Comparison of ENCODE assay signal across 18 cellular contexts in genomic region chrX:26050099-26050498, GRCh38.
DNase-seq lines count a peak whose midpoint lies in the region; ATAC-seq and TF ChIP-seq lines count a peak whose summit lies in the region.
"Had no signal": no experiment of that assay in that cellular context is flagged by ENCODE, and none has a peak within 500 bp of the region (broad histone marks: within the 10 kb centered on the region; RNA-seq: fewer than 3 reads in every experiment).

No MANE protein-coding gene starts in this region.

- ATAC-seq in PC-3 (no peak), HG03432 (IDR thresholded peaks at IDR 0.05; ENCODE audit: unreplicated experiment) (no peak)
- ATAC-seq: HepG2 had no signal

- no peak overlapping the region for H3K4me2 ChIP-seq in PC-3 (ENCODE audit: low read length)
- peak overlapping the region; percentile 29 for H3K4me2 ChIP-seq in mammary epithelial cell (ENCODE audit: insufficient read depth, low read depth, low read length)
- H3K4me2 ChIP-seq in hepatocyte, result no peak overlapping the region

- DNase-seq in PC-3, result peak; percentile 3
- peak; percentile 72 for DNase-seq in mammary epithelial cell
- no peak for DNase-seq in epithelial cell of prostate (ENCODE audit: low read depth, low spot score)
- no peak for DNase-seq in hepatocyte (ENCODE audit: low spot score)
- no peak for DNase-seq in NCI-H187 treated with DMSO at 0.1 percent for 48 hours (lab: John Stamatoyannopoulos, UW)
- no peak for DNase-seq in NCI-H1417 (lab: John Stamatoyannopoulos, UW)
- DNase-seq: ACHN; Caco-2; CD4-positive, alpha-beta T cell; DMS153; DMS79; GDM1; GM23248 had no signal

- TF ChIP-seq CTCF in PC-3 (conservative IDR thresholded peaks at IDR 0.05; ENCODE audit: low read depth, low read length) (no peak), mammary epithelial cell (conservative IDR thresholded peaks at IDR 0.05 in 1 of 2, IDR thresholded peaks at IDR 0.05 in 1 of 2; ENCODE audit: extremely low read depth in 1 of 2, insufficient read depth in 1 of 2, low read depth in 1 of 2, low read length in 2 of 2) (no peak), hepatocyte (IDR thresholded peaks at IDR 0.05; ENCODE audit: poor library complexity) (no peak)

- no peak overlapping the region for H3K27ac ChIP-seq in PC-3 (ENCODE audit: low read length)
- H3K27ac ChIP-seq in mammary epithelial cell (ENCODE audit: insufficient read depth, low read depth, low read length), result peak overlapping the region; percentile 71
- H3K27ac ChIP-seq in epithelial cell of prostate, result peak overlapping the region; percentile 58
- H3K27ac ChIP-seq in hepatocyte, result no peak overlapping the region
- H3K27ac ChIP-seq: C4-2B, GM23248, HL-60 had no signal

- in situ Hi-C loops in mammary epithelial cell (cut with MboI; ENCODE audit: low sequenced_read_pairs in 2 of 2), result no loop called here

- H3K4me1 ChIP-seq in PC-3 (ENCODE audit: insufficient read depth, low read length), result no peaks in the 10 kb centered on the region
- peaks cover 17% of the 10 kb centered on the region for H3K4me1 ChIP-seq in mammary epithelial cell (ENCODE audit: insufficient read depth, low read length)
- no peaks in the 10 kb centered on the region for H3K4me1 ChIP-seq in hepatocyte (ENCODE audit: insufficient read depth)
- H3K4me1 ChIP-seq: Caco-2, HAP-1 had no signal

- H4K20me1 ChIP-seq in PC-3 (ENCODE audit: low read length) (no peaks in the 10 kb centered on the region), mammary epithelial cell (ENCODE audit: insufficient read depth, low read length) (no peaks in the 10 kb centered on the region), hepatocyte (ENCODE audit: insufficient read depth, poor library complexity, severe bottlenecking) (no peaks in the 10 kb centered on the region)

- no peak overlapping the region for H2AFZ ChIP-seq in PC-3 (ENCODE audit: low read length)
- H2AFZ ChIP-seq in mammary epithelial cell (ENCODE audit: low read depth, low read length), result peak overlapping the region; percentile 33
- H2AFZ ChIP-seq in hepatocyte, result no peak overlapping the region
- H2AFZ ChIP-seq: GM23248 had no signal

- H3K4me3 ChIP-seq in PC-3 (ENCODE audit: low read length) (no peak overlapping the region), mammary epithelial cell (replicated peaks in 1 of 3; ENCODE audit: insufficient read depth in 1 of 3, low read depth in 2 of 3, low read length in 3 of 3) (no peak overlapping the region), hepatocyte (no peak overlapping the region)
- H3K4me3 ChIP-seq: GM23248, HAP-1 had no signal

- intact Hi-C loops in PC-3 (cut with micrococcal nuclease), result no loop called here
- intact Hi-C loops in mammary epithelial cell (cut with micrococcal nuclease), result no loop called here

- POLR2A ChIA-PET in PC-3 (lab: Charles Lee; ENCODE audit: unreplicated experiment), result no interaction called here

- dilution Hi-C loops in mammary epithelial cell (cut with HindIII; ENCODE audit: low sequenced_read_pairs), result no loop called here

- CTCF ChIA-PET in PC-3 (lab: Charles Lee), result no interaction called here
- CTCF ChIA-PET in mammary epithelial cell (lab: Charles Lee; ENCODE audit: low non-redundant PET), result no interaction called here

- H3K27me3 ChIP-seq in PC-3 (ENCODE audit: low read length) (no peaks in the 10 kb centered on the region), mammary epithelial cell (ENCODE audit: insufficient read depth, low read length) (no peaks in the 10 kb centered on the region), hepatocyte (no peaks in the 10 kb centered on the region)

- H3K79me2 ChIP-seq in PC-3 (ENCODE audit: low read length), result no peaks in the 10 kb centered on the region
- no peaks in the 10 kb centered on the region for H3K79me2 ChIP-seq in mammary epithelial cell (ENCODE audit: insufficient read depth, low read length)
- no peaks in the 10 kb centered on the region for H3K79me2 ChIP-seq in hepatocyte

- no peaks in the 10 kb centered on the region for H3K9me3 ChIP-seq in PC-3 (ENCODE audit: low read length)
- no peaks in the 10 kb centered on the region for H3K9me3 ChIP-seq in mammary epithelial cell (replicated peaks; ENCODE audit: insufficient read depth, low read length)
- H3K9me3 ChIP-seq in hepatocyte (ENCODE audit: low read depth), result no peaks in the 10 kb centered on the region
- H3K9me3 ChIP-seq: Caco-2, HAP-1 had no signal

- no peaks in the 10 kb centered on the region for H3F3A ChIP-seq in PC-3 (ENCODE audit: low read length, unreplicated experiment)

- BruUV-seq in PC-3 (replicated peaks; lab: Mats Ljungman, UMichigan), result no TSS peak
- BruUV-seq in mammary epithelial cell (replicated peaks; lab: Mats Ljungman, UMichigan), result no TSS peak

- H3K9me2 ChIP-seq in PC-3 (replicated peaks; ENCODE audit: low read length) (no peaks in the 10 kb centered on the region), hepatocyte (replicated peaks; ENCODE audit: insufficient read depth) (no peaks in the 10 kb centered on the region)

- H3K9ac ChIP-seq in PC-3 (ENCODE audit: low read length) (no peak overlapping the region), mammary epithelial cell (ENCODE audit: insufficient read depth, low read length) (peak overlapping the region; percentile 11)
- H3K9ac ChIP-seq: GM23248 had no signal

- H3K36me3 ChIP-seq in PC-3 (ENCODE audit: low read depth, low read length) (no peaks in the 10 kb centered on the region), mammary epithelial cell (ENCODE audit: insufficient read depth, low read length) (no peaks in the 10 kb centered on the region), hepatocyte (replicated peaks; ENCODE audit: insufficient read depth, low read depth) (no peaks in the 10 kb centered on the region)
- H3K36me3 ChIP-seq: HAP-1 had no signal

Comparison
In these comparisons a context has a peak if more than half of its experiments do, and no peak if none do; other contexts are left out.
1. DNase-seq: peak in PC-3 (single experiment) and mammary epithelial cell (single experiment); none in epithelial cell of prostate (single experiment), hepatocyte (single experiment), NCI-H187 treated with DMSO at 0.1 percent for 48 hours (single experiment) and NCI-H1417 (0 of 3).
2. H3K27ac ChIP-seq: peak in mammary epithelial cell (single experiment) and epithelial cell of prostate (single experiment); none in PC-3 (single experiment) and hepatocyte (single experiment).